Comparison of ENCODE assay signal across 15 cellular contexts in the genomic region with DNA sequence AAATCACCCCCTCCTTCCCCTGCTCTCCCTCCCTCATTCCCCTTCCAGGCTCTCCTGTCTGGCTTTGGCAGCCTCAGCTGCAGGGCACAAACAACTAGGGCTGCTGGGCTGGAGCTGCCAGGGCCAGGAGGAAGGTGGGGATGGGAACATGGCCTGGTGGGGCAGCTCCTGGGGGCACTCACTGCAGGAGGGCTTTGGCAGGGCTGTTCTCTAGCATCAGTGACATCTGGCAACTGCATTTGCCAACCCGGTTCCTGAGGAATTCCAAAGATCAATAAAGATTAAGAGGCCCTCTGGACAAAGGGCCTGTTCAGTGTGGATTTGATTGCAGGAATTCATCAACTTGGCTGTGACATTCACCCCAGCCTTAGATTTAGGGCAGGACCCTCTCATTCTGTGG.
"Had no signal": no experiment of that assay in that cellular context is flagged by ENCODE, and none has a peak within 500 bp of the region (broad histone marks: within the 10 kb centered on the region; RNA-seq: fewer than 3 reads in every experiment).

No MANE protein-coding gene starts in this region.

- ATAC-seq: activated CD8-positive, alpha-beta T cell treated with anti-CD3 and anti-CD28 coated beads, Interleukin-2, amount 10 ng/mL, durations not matched to agents 7 days and 5 days; activated naive CD4-positive, alpha-beta T cell treated with anti-CD3 and anti-CD28 coated beads, Interleukin-2, amount 50 U/mL, for 72 hours; activated T-cell treated with anti-CD3 and anti-CD28 coated beads, Interleukin-2, amount 50 U/mL, for 72 hours; foreskin keratinocyte; stimulated activated naive CD8-positive, alpha-beta T cell treated with anti-CD3 and anti-CD28 coated beads, Interleukin-15, amount 100 ng/mL, for 72 hours had no signal

- DNase-seq: activated B cell treated with CpG ODN at 0.5 μM for 24 hours; activated CD4-positive, alpha-beta T cell treated with anti-CD3 and anti-CD28 coated beads for 48 hours; activated CD8-positive, alpha-beta memory T cell treated with anti-CD3 and anti-CD28 coated beads, Interleukin-2, amount 50 U/mL, for 4 hours; activated CD8-positive, alpha-beta T cell treated with anti-CD3 and anti-CD28 coated beads, Interleukin-2, amount 10 ng/mL, durations not matched to agents 7 days and 5 days; activated gamma-delta T cell; activated T-cell treated with anti-CD3 and anti-CD28 coated beads, Interleukin-2, amount 50 U/mL, for 72 hours; amniotic stem cell; cerebellar nuclear complex; effector memory CD4-positive, alpha-beta T cell; foreskin keratinocyte; glutamatergic neuron; sigmoid colon; spleen; stimulated activated naive CD8-positive, alpha-beta T cell treated with anti-CD3 and anti-CD28 coated beads, Interleukin-15, amount 100 ng/mL, for 72 hours had no signal
